In the genomic region with DNA sequence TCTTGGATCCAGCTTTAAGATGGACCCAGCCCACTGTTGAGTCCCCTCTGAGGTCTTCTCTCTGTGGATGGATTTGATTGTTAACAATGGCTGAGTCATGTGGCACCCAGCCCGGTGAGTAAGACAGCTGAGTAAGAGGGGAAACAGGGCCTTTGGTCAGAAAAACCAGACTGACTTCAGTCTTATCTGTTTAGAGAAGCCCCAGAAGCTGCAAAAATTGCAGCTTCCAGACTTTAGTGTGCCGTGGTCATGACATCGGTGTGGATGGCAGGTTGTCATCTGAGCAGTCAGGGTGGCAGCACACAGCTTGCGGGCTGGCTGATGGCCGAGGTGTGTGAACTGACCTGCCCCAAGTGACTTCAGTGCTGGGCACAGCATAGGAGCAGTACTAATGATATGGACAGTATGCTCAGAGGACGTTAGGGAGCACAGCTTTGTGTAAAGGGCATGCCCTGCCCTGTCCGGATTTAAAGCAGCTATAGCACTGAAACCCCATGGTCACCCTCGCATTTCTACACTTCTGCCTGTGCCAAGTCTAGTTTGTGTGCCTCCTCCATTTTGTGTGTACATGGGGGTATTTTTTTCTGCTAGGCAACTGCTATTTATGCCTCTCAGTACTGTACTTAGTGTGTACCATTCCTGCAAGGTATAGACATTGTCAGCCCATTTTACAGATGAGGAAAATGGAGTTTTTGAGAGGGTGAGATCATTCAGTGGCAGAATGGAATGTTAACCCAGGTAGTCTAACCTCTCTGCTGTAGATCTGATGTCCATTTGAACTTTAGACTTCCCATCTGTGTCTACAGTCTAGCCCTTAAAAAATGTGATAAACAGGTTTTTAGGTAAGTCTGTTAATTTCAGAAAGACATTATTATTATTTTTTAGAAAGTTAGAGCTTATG, we compare ENCODE assay signal across 9 cellular contexts. TPM values are rescaled to one million over a fixed set of nuclear protein-coding genes. Genes with fewer than 3 reads are reported as not detected.
DNase-seq lines count a peak whose midpoint lies in the region; ATAC-seq and TF ChIP-seq lines count a peak whose summit lies in the region.
"Had no signal": no experiment of that assay in that cellular context is flagged by ENCODE, and none has a peak within 500 bp of the region (broad histone marks: within the 10 kb centered on the region; RNA-seq: fewer than 3 reads in every experiment).

No MANE protein-coding gene starts in this region.

- DNase-seq in NCI-H460 (ENCODE audit: extremely low read depth, low read depth) (peak; percentile 72), body of pancreas (peak; percentile 70 to 85 (median 80)), kidney tubule cell (ENCODE audit: low spot score) (peak; percentile 97), NCI-H1694 (lab: John Stamatoyannopoulos, UW) (no peak), NCI-H2227 (lab: John Stamatoyannopoulos, UW; ENCODE audit: unreplicated experiment) (no peak)
- DNase-seq in stimulated activated CD4-positive, alpha-beta T cell treated with anti-CD3 and anti-CD28 coated beads, Interleukin-15, amount 100 ng/mL, for 48 hours (ENCODE audit: low read depth in 2 of 2) = peak; percentile 38 to 43

- peaks cover 64% of the 10 kb centered on the region for H3K4me1 ChIP-seq in body of pancreas

- intact Hi-C loops in body of pancreas (cut with DNase I) = no loop called here

- no peaks in the 10 kb centered on the region for H3K36me3 ChIP-seq in body of pancreas (replicated peaks in 1 of 2; ENCODE audit: insufficient read depth in 1 of 2, low read depth in 2 of 2)

- TF ChIP-seq POLR2A in body of pancreas (IDR thresholded peaks at IDR 0.05) = no peak

- peak overlapping the region; percentile 33 to 97 (median 94) for H3K27ac ChIP-seq in body of pancreas
- H3K27ac ChIP-seq: SK-N-MC had no signal

- H3K4me3 ChIP-seq in body of pancreas = no peak overlapping the region
- H3K4me3 ChIP-seq: SK-N-MC had no signal

- ATAC-seq in GM18868 (IDR thresholded peaks at IDR 0.05; ENCODE audit: unreplicated experiment) = peak; percentile 78
- peak; percentile 11 for ATAC-seq in body of pancreas
- ATAC-seq in GM18519 (IDR thresholded peaks at IDR 0.05; ENCODE audit: low FRiP score, unreplicated experiment) = no peak

- TF ChIP-seq CTCF in body of pancreas (IDR thresholded peaks at IDR 0.05) = no peak

- H3K9me3 ChIP-seq in body of pancreas = no peaks in the 10 kb centered on the region

- no peaks in the 10 kb centered on the region for H3K27me3 ChIP-seq in body of pancreas

- WGBS in body of pancreas, 2 donors = 26 to 27% methylated on average over 7 to 8 of the region's 8 CpGs

RNA-seq across cellular contexts. Expression of a gene that starts 44.4 kb away (rescaled TPM):
- 496 and 497 TPM in 2 replicates for total RNA-seq in NCI-H460 (2014; rRNA removed; shearing (Covaris generic))
- 621 and 673 TPM in 2 replicates for polyA plus RNA-seq in NCI-H460 (2014; cell fraction: nucleus; rRNA removed)
- total RNA-seq in body of pancreas = 100 to 1,000 TPM; 104 to 121 TPM

Comparison
In these comparisons a context has a peak if more than half of its experiments do, and no peak if none do; other contexts are left out.
1. DNase-seq: peak in NCI-H460 (single experiment), body of pancreas (4 of 4), kidney tubule cell (single experiment) and stimulated activated CD4-positive, alpha-beta T cell treated with anti-CD3 and anti-CD28 coated beads, Interleukin-15, amount 100 ng/mL, for 48 hours (2 of 2); none in NCI-H1694 (single experiment) and NCI-H2227 (single experiment).